Comparison of ENCODE assay signal across 8 cellular contexts in genomic region chr3:45986303-45986982, GRCh38. TPM values are rescaled to one million over a fixed set of nuclear protein-coding genes. Genes with fewer than 3 reads are reported as not detected.
A peak's percentile ranks its signal among the peaks of the same experiment; 100 is the strongest.
DNase-seq lines count a peak whose midpoint lies in the region; ATAC-seq, FAIRE-seq and TF ChIP-seq lines count a peak whose summit lies in the region.

No MANE protein-coding gene starts in this region.

- H3K4me1 Mint-ChIP-seq in activated CD4-positive, alpha-beta memory T cell treated with anti-CD3 and anti-CD28 coated beads for 36 hours (ENCODE audit: low read depth), result peaks cover 51% of the 10 kb centered on the region

- peaks cover 18 to 97% (median 76%) of the 10 kb centered on the region in 12 donors for H3K4me1 ChIP-seq in heart left ventricle
- peaks cover 87 to 100% (median 94%) of the 10 kb centered on the region in 4 donors for H3K4me1 ChIP-seq in stomach

- peaks cover 38% of the 10 kb centered on the region for H3K36me3 Mint-ChIP-seq in activated CD4-positive, alpha-beta memory T cell treated with anti-CD3 and anti-CD28 coated beads for 36 hours

- H3K27ac Mint-ChIP-seq in activated CD4-positive, alpha-beta memory T cell treated with anti-CD3 and anti-CD28 coated beads for 36 hours, result peak overlapping the region; percentile 20

- TF ChIP-seq CTCF in heart left ventricle (IDR thresholded peaks at IDR 0.05) (no peak), stomach (IDR thresholded peaks at IDR 0.05) (no peak), D721Med (IDR thresholded peaks at IDR 0.05; ENCODE audit: insufficient read depth, missing control alignments) (no peak)

- H3K27ac ChIP-seq in heart left ventricle (peak overlapping the region; percentile 78 to 98 (median 96)), stomach (peak overlapping the region; percentile 87 to 97 (median 91))

- H3K36me3 ChIP-seq in heart left ventricle, result peaks cover 0 to 37% (median 33%) of the 10 kb centered on the region in 9 donors
- peaks cover 20 to 34% (median 32%) of the 10 kb centered on the region in 4 donors for H3K36me3 ChIP-seq in stomach

- WGBS in heart left ventricle, 4 donors, result 35 to 45% (median 39%) methylated on average over 5 of the region's 5 CpGs
- 26 to 39% (median 34%) methylated on average over 5 of the region's 5 CpGs for WGBS in stomach, 5 donors

- DNase-seq in HT-29 (ENCODE audit: low spot score) (peak; percentile 74), heart left ventricle (peak in 4 of 5 donors; percentile 61 to 84 (median 66)), stomach (peak; percentile 86), MV-4-11 (lab: John Stamatoyannopoulos, UW) (no peak), D721Med (ENCODE audit: insufficient read length, low spot score) (no peak)
- no peak for DNase-seq in activated CD4-positive, alpha-beta memory T cell treated with anti-CD3 and anti-CD28 coated beads for 36 hours

- no peak overlapping the region for H3K4me3 Mint-ChIP-seq in activated CD4-positive, alpha-beta memory T cell treated with anti-CD3 and anti-CD28 coated beads for 36 hours

- H3K4me3 ChIP-seq in heart left ventricle (no peak overlapping the region), stomach (no peak overlapping the region)

- intact Hi-C loops in activated CD4-positive, alpha-beta memory T cell treated with anti-CD3 and anti-CD28 coated beads for 36 hours (cut with micrococcal nuclease), result no loop called here
- intact Hi-C loops in heart left ventricle (cut with DNase I), result loop anchor here in 1 of 10 donors (5.0 kb wide), 1 partner anchor 91 kb away; no protein-coding TSS in a partner anchor
- intact Hi-C loops in stomach (cut with DNase I; ENCODE audit: low total_unique reads), result no loop called here

- H3K27me3 Mint-ChIP-seq in activated CD4-positive, alpha-beta memory T cell treated with anti-CD3 and anti-CD28 coated beads for 36 hours, result no peaks in the 10 kb centered on the region

- no peak for FAIRE-seq in D721Med (lab: Jason Lieb, UNC)

- TF ChIP-seq EP300 in stomach (IDR thresholded peaks at IDR 0.05), result no peak

- H3K27me3 ChIP-seq in heart left ventricle, result no peaks in the 10 kb centered on the region
- no peaks in the 10 kb centered on the region for H3K27me3 ChIP-seq in stomach

- CTCF ChIA-PET in activated CD4-positive, alpha-beta memory T cell treated with anti-CD3 and anti-CD28 coated beads for 36 hours (lab: Charles Lee), result interaction anchor here (1.0 kb wide), 1 partner anchor 383 kb away, joined by 3 read pairs; no protein-coding TSS in a partner anchor

- peak; percentile 77 to 88 (median 82) for ATAC-seq in heart left ventricle
- no peak for ATAC-seq in HG02840 (IDR thresholded peaks at IDR 0.05; ENCODE audit: low FRiP score, unreplicated experiment)
- ATAC-seq in GM18498 (IDR thresholded peaks at IDR 0.05; ENCODE audit: unreplicated experiment), result no peak

- H3K9me3 ChIP-seq in heart left ventricle, result no peaks in the 10 kb centered on the region
- no peaks in the 10 kb centered on the region for H3K9me3 ChIP-seq in stomach

- POLR2A ChIA-PET in activated CD4-positive, alpha-beta memory T cell treated with anti-CD3 and anti-CD28 coated beads for 36 hours (lab: Charles Lee), result interaction anchor here (1.2 to 1.3 kb wide), 2 partner anchors 9 to 21 kb away, joined by 3 read pairs; no protein-coding TSS in a partner anchor

- H3K9me3 Mint-ChIP-seq in activated CD4-positive, alpha-beta memory T cell treated with anti-CD3 and anti-CD28 coated beads for 36 hours, result no peaks in the 10 kb centered on the region

- TF ChIP-seq POLR2A in heart left ventricle (IDR thresholded peaks at IDR 0.05) (peak in 1 of 2 donors; percentile 16), stomach (IDR thresholded peaks at IDR 0.05) (no peak)

RNA-seq across cellular contexts. Expression of gene FYCO1, which starts 9.2 kb away (rescaled TPM):
- 8.5 and 9.7 TPM in 2 replicates for total RNA-seq in HT-29 (2014; rRNA removed; shearing (Covaris generic))
- 10 to 100 TPM; 13.7 to 14.0 TPM for total RNA-seq in activated CD4-positive, alpha-beta memory T cell treated with anti-CD3 and anti-CD28 coated beads for 36 hours
- total RNA-seq in heart left ventricle (100 to 1,000 TPM in 6 of 9 donors, 10 to 100 TPM in 3; 57.3 to 195 (median 149) TPM), stomach (10 to 100 TPM; 18.0 to 97.4 (median 39.3) TPM)
- polyA plus RNA-seq in heart left ventricle (10 to 100 TPM; 18.5 to 69.5 TPM), stomach (10 to 100 TPM; 10.7 to 11.8 (median 11.3) TPM)

RNA-seq across cellular contexts. Expression of gene XCR1, which starts 40.8 kb away (rescaled TPM):
- total RNA-seq in HT-29 (2014; rRNA removed; shearing (Covaris generic)), result not detected in 2 replicates
- under 1 TPM in 1 of 2 experiments, not detected in 1; 0.05 TPM for total RNA-seq in activated CD4-positive, alpha-beta memory T cell treated with anti-CD3 and anti-CD28 coated beads for 36 hours
- under 1 TPM in 4 of 9 donors, not detected in 5; 0.06 to 0.64 (median 0.23) TPM for total RNA-seq in heart left ventricle
- polyA plus RNA-seq in heart left ventricle, result under 1 TPM in 1 of 2 donors, not detected in 1; 0.03 TPM
- under 1 TPM in 3 of 5 donors, not detected in 2; under 0.01 to 0.37 (median 0.14) TPM for total RNA-seq in stomach
- under 1 TPM in 1 of 3 donors, not detected in 2; 0.03 TPM for polyA plus RNA-seq in stomach

RNA-seq across cellular contexts. Expression of gene CXCR6, which starts 43.2 kb away (rescaled TPM):
- total RNA-seq in HT-29 (2014; rRNA removed; shearing (Covaris generic)), result not detected in 2 replicates
- total RNA-seq in activated CD4-positive, alpha-beta memory T cell treated with anti-CD3 and anti-CD28 coated beads for 36 hours, result 1 to 10 TPM; 4.0 TPM
- total RNA-seq in heart left ventricle, result 1 to 10 TPM in 2 of 9 donors, under 1 TPM in 4, not detected in 3; 0.20 to 2.1 (median 0.32) TPM
- polyA plus RNA-seq in heart left ventricle, result under 1 TPM; 0.19 to 0.28 TPM
- total RNA-seq in stomach, result 10 to 100 TPM in 1 of 5 donors, 1 to 10 TPM in 1, not detected in 3; 1.1 to 14.8 TPM
- 1 to 10 TPM in 1 of 3 donors, under 1 TPM in 2; 0.31 to 3.2 (median 0.70) TPM for polyA plus RNA-seq in stomach

Comparison
In these comparisons a context has a peak if more than half of its experiments do, and no peak if none do; other contexts are left out.
1. DNase-seq: peak in HT-29 (single experiment), heart left ventricle (4 of 5) and stomach (single experiment); none in activated CD4-positive, alpha-beta memory T cell treated with anti-CD3 and anti-CD28 coated beads for 36 hours (single experiment), MV-4-11 (single experiment) and D721Med (single experiment).
2. ATAC-seq: peak in heart left ventricle (4 of 4); none in HG02840 (single experiment) and GM18498 (single experiment).